Comparison of ENCODE assay signal across 20 cellular contexts in genomic region chr2:42336361-42336965, GRCh38.
"Had no signal": no experiment of that assay in that cellular context is flagged by ENCODE, and none has a peak within 500 bp of the region (broad histone marks: within the 10 kb centered on the region; RNA-seq: fewer than 3 reads in every experiment).

No MANE protein-coding gene starts in this region.

- H3K4me1 Mint-ChIP-seq: activated B cell treated with CpG ODN at 0.5 μM for 24 hours had no signal

- H3K9me3 ChIP-seq: transverse colon, vagina had no signal

- H3K4me3 ChIP-seq: coronary artery, skin epidermis, transverse colon, vagina had no signal

- H3K27me3 Mint-ChIP-seq: activated B cell treated with CpG ODN at 0.5 μM for 24 hours; naive thymus-derived CD4-positive, alpha-beta T cell had no signal

- H3K4me3 Mint-ChIP-seq: activated B cell treated with CpG ODN at 0.5 μM for 24 hours; brain; T-helper 2 cell treated with Interferon-gamma antibody and Interleukin-4, amounts not matched to agents 5 μg/mL and 100 μg/mL, for 36 hours had no signal

- DNase-seq: activated B cell treated with CpG ODN at 0.5 μM for 24 hours; activated effector memory CD4-positive, alpha-beta T cell treated with Interleukin-2 at 50 U/mL for 16 hours; amygdala; central memory CD4-positive, alpha-beta T cell; foreskin fibroblast; glutamatergic neuron; left cardiac atrium; naive thymus-derived CD4-positive, alpha-beta T cell; nucleus accumbens; posterior cingulate gyrus; right cardiac atrium; stimulated activated CD4-positive, alpha-beta T cell treated with anti-CD3 and anti-CD28 coated beads, Interleukin-15, amount 100 ng/mL, for 24 hours; stimulated activated CD4-positive, alpha-beta T cell treated with anti-CD3 and anti-CD28 coated beads, Interleukin-4, amount 100 ng/mL, for 1 hour; stimulated activated naive CD8-positive, alpha-beta T cell treated with anti-CD3 and anti-CD28 coated beads, Interleukin-15, Interleukin-2, amounts not matched to agents 100 U/mL and 50 U/mL, for 24 hours; transverse colon had no signal

- ATAC-seq: left cardiac atrium; naive thymus-derived CD4-positive, alpha-beta T cell; right cardiac atrium; stimulated activated naive CD8-positive, alpha-beta T cell treated with anti-CD3 and anti-CD28 coated beads, Interleukin-15, Interleukin-2, amounts not matched to agents 100 U/mL and 50 U/mL, for 24 hours had no signal

- H3K27ac Mint-ChIP-seq: activated B cell treated with CpG ODN at 0.5 μM for 24 hours; T-helper 2 cell treated with Interferon-gamma antibody and Interleukin-4, amounts not matched to agents 5 μg/mL and 100 μg/mL, for 36 hours had no signal

- H3K4me1 ChIP-seq: transverse colon had no signal
